23 cellular contexts compared by ENCODE assay signal in the genomic region with DNA sequence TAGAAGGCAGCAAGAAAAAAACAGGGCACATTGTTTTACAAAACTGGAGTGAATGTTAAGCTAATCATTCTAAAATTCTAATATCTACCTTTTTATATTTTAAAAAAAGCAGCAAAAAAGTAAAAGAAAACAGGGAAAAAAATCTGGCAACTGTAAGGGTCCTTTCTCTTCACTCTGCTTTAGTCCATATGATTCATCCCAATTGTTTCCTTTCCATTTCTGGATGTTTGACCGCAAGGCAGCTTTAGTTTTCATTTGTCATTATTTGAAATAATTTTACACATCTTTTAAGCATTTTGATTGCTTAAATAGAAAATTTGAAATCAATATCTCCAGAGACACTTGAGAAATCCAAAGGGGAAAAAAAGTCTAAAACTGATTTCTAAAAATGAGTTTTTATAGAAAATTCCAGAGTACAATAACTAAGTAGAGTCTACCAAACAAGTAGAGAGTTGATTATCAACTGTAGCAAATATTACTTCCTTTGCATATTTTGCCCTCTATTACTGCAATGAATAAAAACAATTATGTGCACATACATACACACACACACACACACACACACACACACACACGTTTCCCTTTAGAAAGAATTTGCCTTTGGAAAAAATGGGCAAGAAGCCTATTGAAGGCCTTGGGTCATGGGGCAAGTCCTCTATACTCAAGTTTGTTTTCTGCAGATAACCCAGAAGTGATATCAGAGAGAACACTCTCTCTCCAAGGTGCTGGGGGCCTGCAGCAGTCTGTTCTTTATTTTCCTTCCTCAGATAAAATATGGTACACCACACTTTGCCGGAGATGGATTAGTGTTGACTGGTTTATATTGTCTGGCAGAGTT.
A peak's percentile ranks its signal among the peaks of the same experiment; 100 is the strongest.
DNase-seq lines count a peak whose midpoint lies in the region; ATAC-seq, FAIRE-seq and TF ChIP-seq lines count a peak whose summit lies in the region.
"Had no signal": no experiment of that assay in that cellular context is flagged by ENCODE, and none has a peak within 500 bp of the region (broad histone marks: within the 10 kb centered on the region; RNA-seq: fewer than 3 reads in every experiment).

No MANE protein-coding gene starts in this region.

- TF ChIP-seq CTCF in GM23338 (conservative IDR thresholded peaks at IDR 0.05; ENCODE audit: low read depth in 2 of 2) (no peak), PC-3 (conservative IDR thresholded peaks at IDR 0.05; ENCODE audit: low read depth, low read length) (no peak), endothelial cell of umbilical vein (IDR thresholded peaks at IDR 0.05; ENCODE audit: extremely low read depth in 1 of 2, insufficient read depth in 1 of 2, low read depth in 1 of 2, low read length in 2 of 2) (no peak)

- H4K20me1 ChIP-seq in GM23338 (replicated peaks; ENCODE audit: insufficient read depth): no peaks in the 10 kb centered on the region
- no peaks in the 10 kb centered on the region for H4K20me1 ChIP-seq in PC-3 (ENCODE audit: low read length)
- H4K20me1 ChIP-seq in endothelial cell of umbilical vein (replicated peaks; ENCODE audit: control insufficient read depth, extremely low read depth, insufficient read depth, low read length): peaks cover 2% of the 10 kb centered on the region

- H3K9me3 ChIP-seq in PC-3 (ENCODE audit: low read length) (no peaks in the 10 kb centered on the region), endothelial cell of umbilical vein (replicated peaks; ENCODE audit: control insufficient read depth, insufficient read depth, low read length) (no peaks in the 10 kb centered on the region)

- intact Hi-C loops in PC-3 (cut with micrococcal nuclease) (no loop called here), endothelial cell of umbilical vein (cut with micrococcal nuclease) (no loop called here)

- H3K9me2 ChIP-seq in GM23338 (ENCODE audit: insufficient read depth) (peaks cover 5% of the 10 kb centered on the region; the same call in 1 of the 2 replicates), PC-3 (replicated peaks; ENCODE audit: low read length) (no peaks in the 10 kb centered on the region)

- no peaks in the 10 kb centered on the region for H3K9me1 ChIP-seq in endothelial cell of umbilical vein (replicated peaks; ENCODE audit: control insufficient read depth, extremely low read depth, insufficient read depth, low read length)

- H3K9me3 Mint-ChIP-seq in GM23338: no peaks in the 10 kb centered on the region
- H3K9me3 Mint-ChIP-seq: IgD-negative memory B cell had no signal

- no peak overlapping the region for H3K27ac ChIP-seq in GM23338 (ENCODE audit: low read depth)
- H3K27ac ChIP-seq in PC-3 (ENCODE audit: low read length): no peak overlapping the region
- H3K27ac ChIP-seq in endothelial cell of umbilical vein (ENCODE audit: insufficient read depth, low read depth, low read length): no peak overlapping the region
- no peak overlapping the region for H3K27ac ChIP-seq in caudate nucleus (ENCODE audit: low read depth, low read length)
- H3K27ac ChIP-seq: HL-60 had no signal

- H3F3A ChIP-seq in GM23338 (replicated peaks; ENCODE audit: low read depth): no peaks in the 10 kb centered on the region
- no peaks in the 10 kb centered on the region for H3F3A ChIP-seq in PC-3 (ENCODE audit: low read length, unreplicated experiment)

- H2AFZ ChIP-seq in GM23338: no peak overlapping the region
- no peak overlapping the region for H2AFZ ChIP-seq in PC-3 (ENCODE audit: low read length)
- no peak overlapping the region for H2AFZ ChIP-seq in endothelial cell of umbilical vein (ENCODE audit: low read depth, low read length)

- no peak for TF ChIP-seq POLR2A in endothelial cell of umbilical vein (IDR thresholded peaks at IDR 0.05; ENCODE audit: low read depth, low read length)

- peak overlapping the region; percentile 27; the same call in 1 of the 2 replicates for H3K27ac Mint-ChIP-seq in GM23338
- H3K27ac Mint-ChIP-seq: CD14-positive monocyte, IgD-negative memory B cell had no signal

- peaks cover 5% of the 10 kb centered on the region for H3K27me3 Mint-ChIP-seq in GM23338 (ENCODE audit: insufficient read depth, low read depth, poor library complexity)
- H3K27me3 Mint-ChIP-seq: IgD-negative memory B cell had no signal

- H3K27me3 ChIP-seq in GM23338 (ENCODE audit: insufficient read depth) (no peaks in the 10 kb centered on the region), PC-3 (ENCODE audit: low read length) (no peaks in the 10 kb centered on the region), endothelial cell of umbilical vein (ENCODE audit: control insufficient read depth in 2 of 2, insufficient read depth in 2 of 2, low read length in 2 of 2) (peaks cover 3 to 4% of the 10 kb centered on the region in 2 experiments)

- POLR2A ChIA-PET in PC-3 (lab: Charles Lee; ENCODE audit: unreplicated experiment) (no interaction called here), endothelial cell of umbilical vein (lab: Charles Lee) (no interaction called here)

- BruUV-seq in PC-3 (replicated peaks; lab: Mats Ljungman, UMichigan): no TSS peak
- no TSS peak for BruUV-seq in endothelial cell of umbilical vein (replicated peaks; lab: Mats Ljungman, UMichigan)

- no peak overlapping the region for H3K4me3 Mint-ChIP-seq in GM23338
- H3K4me3 Mint-ChIP-seq: CD14-positive monocyte, IgD-negative memory B cell had no signal

- H3K4me1 ChIP-seq in GM23338 (ENCODE audit: insufficient read depth) (0 out of 2 replicates have a peak, but pooled peaks cover 6% of the 10 kb centered on the region), PC-3 (ENCODE audit: insufficient read depth, low read length) (peaks cover 36% of the 10 kb centered on the region), endothelial cell of umbilical vein (ENCODE audit: control insufficient read depth, extremely low read depth, insufficient read depth, low read length) (peaks cover 3% of the 10 kb centered on the region)

- ATAC-seq in GM23338 (no peak), PC-3 (no peak)

- H3K4me3 ChIP-seq in GM23338 (no peak overlapping the region), PC-3 (ENCODE audit: low read length) (no peak overlapping the region), endothelial cell of umbilical vein (replicated peaks in 1 of 3; ENCODE audit: insufficient read depth in 1 of 3, low read depth in 1 of 3, low read length in 3 of 3) (no peak overlapping the region)

- CTCF ChIA-PET in PC-3 (lab: Charles Lee): no interaction called here
- CTCF ChIA-PET in endothelial cell of umbilical vein (lab: Charles Lee): no interaction called here

- H3K79me2 ChIP-seq in GM23338 (replicated peaks; ENCODE audit: insufficient read depth): no peaks in the 10 kb centered on the region
- H3K79me2 ChIP-seq in PC-3 (ENCODE audit: low read length): no peaks in the 10 kb centered on the region
- H3K79me2 ChIP-seq in endothelial cell of umbilical vein (ENCODE audit: control insufficient read depth, insufficient read depth, low read length): no peaks in the 10 kb centered on the region

- H3K4me1 Mint-ChIP-seq in GM23338: peaks cover 15% of the 10 kb centered on the region; the same call in 2 of the 3 replicates
- H3K4me1 Mint-ChIP-seq: IgD-negative memory B cell had no signal

- peak; percentile 70 for FAIRE-seq in endothelial cell of umbilical vein (lab: Jason Lieb, UNC)
- FAIRE-seq: HTR-8/SVneo had no signal

- no peak overlapping the region for H3K9ac ChIP-seq in PC-3 (ENCODE audit: low read length)
- H3K9ac ChIP-seq in endothelial cell of umbilical vein (replicated peaks; ENCODE audit: extremely low read depth, insufficient read depth, low read length): no peak overlapping the region

- H3K36me3 Mint-ChIP-seq in GM23338 (ENCODE audit: low read depth): no peaks in the 10 kb centered on the region
- H3K36me3 Mint-ChIP-seq: CD14-positive monocyte, IgD-negative memory B cell had no signal

- H3K36me3 ChIP-seq in GM23338 (ENCODE audit: insufficient read depth): no peaks in the 10 kb centered on the region
- H3K36me3 ChIP-seq in PC-3 (ENCODE audit: low read depth, low read length): no peaks in the 10 kb centered on the region
- H3K36me3 ChIP-seq in endothelial cell of umbilical vein (ENCODE audit: control insufficient read depth in 2 of 2, extremely low read depth in 1 of 2, insufficient read depth in 2 of 2, low read length in 2 of 2): no peaks in the 10 kb centered on the region

- no peak for DNase-seq in GM23338 (ENCODE audit: low spot score)
- peak; percentile 34 for DNase-seq in PC-3
- peak; percentile 10 for DNase-seq in amniotic epithelial cell (ENCODE audit: low read depth)
- peak; percentile 72 for DNase-seq in endothelial cell of umbilical vein (ENCODE audit: low read depth, low spot score)
- DNase-seq in caudate nucleus (lab: John Stamatoyannopoulos, UW): no peak
- no peak for DNase-seq in activated CD8-positive, alpha-beta memory T cell treated with anti-CD3 and anti-CD28 coated beads for 24 hours
- no peak for DNase-seq in stimulated activated CD4-positive, alpha-beta T cell treated with anti-CD3 and anti-CD28 coated beads, Interleukin-4, amount 100 ng/mL, for 1 hour
- DNase-seq in C1 segment of cervical spinal cord (lab: John Stamatoyannopoulos, UW): no peak
- DNase-seq: ACHN, DMS79, H7, Kasumi-1, MM.1S, NCI-H1105, NCI-H1694, NCI-H2081 treated with DMSO at 0.1 percent for 48 hours, NCI-H748 treated with DMSO at 0.1 percent for 48 hours, RPMI8226, SIG-M5 had no signal

- dilution Hi-C loops in endothelial cell of umbilical vein (cut with MboI; ENCODE audit: extremely low pct_ligation_motif_present, low sequenced_read_pairs): no loop called here

- H3K4me2 ChIP-seq in GM23338 (no peak overlapping the region), PC-3 (ENCODE audit: low read length) (no peak overlapping the region), endothelial cell of umbilical vein (ENCODE audit: insufficient read depth, low read length) (peak overlapping the region; percentile 39)

TF ChIP-seq in endothelial cell of umbilical vein, 7 proteins besides CTCF, POLR2A, EP300 and RAD21:
- no peak for TF ChIP-seq EZH2 (IDR thresholded peaks at IDR 0.05; ENCODE audit: borderline replicate concordance, low read depth, low read length, severe bottlenecking)
- TF ChIP-seq POLR2AphosphoS5 (IDR thresholded peaks at IDR 0.05; ENCODE audit: insufficient read depth, low read depth, low read length): no peak
- TF ChIP-seq, protein P1, sequence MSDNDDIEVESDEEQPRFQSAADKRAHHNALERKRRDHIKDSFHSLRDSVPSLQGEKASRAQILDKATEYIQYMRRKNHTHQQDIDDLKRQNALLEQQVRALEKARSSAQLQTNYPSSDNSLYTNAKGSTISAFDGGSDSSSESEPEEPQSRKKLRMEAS (IDR thresholded peaks at IDR 0.05; ENCODE audit: insufficient read depth, insufficient read length): no peak
- peak; percentile 51 for TF ChIP-seq FOS (IDR thresholded peaks at IDR 0.05; ENCODE audit: borderline replicate concordance, insufficient read depth, low read length)
- peak; percentile 18 for TF ChIP-seq JUN (IDR thresholded peaks at IDR 0.05; ENCODE audit: borderline replicate concordance, insufficient read depth, insufficient read length, low read depth)
- no peak for TF ChIP-seq MYC (IDR thresholded peaks at IDR 0.05; ENCODE audit: low read depth, low read length)
- TF ChIP-seq GATA2 (IDR thresholded peaks at IDR 0.05; ENCODE audit: insufficient read depth, insufficient read length, low read depth, low read length): no peak
TF ChIP-seq in endothelial cell of umbilical vein: peak in this region for 2.

Comparison
In these comparisons a context has a peak if more than half of its experiments do, and no peak if none do; other contexts are left out.
1. DNase-seq: peak in PC-3 (single experiment), amniotic epithelial cell (single experiment) and endothelial cell of umbilical vein (single experiment); none in GM23338 (single experiment), caudate nucleus (0 of 61), activated CD8-positive, alpha-beta memory T cell treated with anti-CD3 and anti-CD28 coated beads for 24 hours (single experiment), stimulated activated CD4-positive, alpha-beta T cell treated with anti-CD3 and anti-CD28 coated beads, Interleukin-4, amount 100 ng/mL, for 1 hour (single experiment) and C1 segment of cervical spinal cord (0 of 14).